Comparison of ENCODE assay signal across 2 cellular contexts in genomic region chr5:53427965-53428364, GRCh38.
TF ChIP-seq lines count a peak whose summit lies in the region.

No MANE protein-coding gene starts in this region.

TF ChIP-seq in IMR-90, 13 proteins besides CTCF, POLR2A, EP300 and RAD21:
- no peak for TF ChIP-seq NFE2L2 (IDR thresholded peaks at IDR 0.05; ENCODE audit: low read depth, low read length)
- TF ChIP-seq CEBPB (IDR thresholded peaks at IDR 0.05; ENCODE audit: low read depth, low read length) = peak; percentile 82

TF ChIP-seq in H1, 55 proteins besides CTCF, POLR2A, EP300 and RAD21:
- TF ChIP-seq SIX5 (IDR thresholded peaks at IDR 0.05; ENCODE audit: low read depth, low read length) (no peak), CEBPB (IDR thresholded peaks at IDR 0.05; ENCODE audit: low read depth, low read length) (0 out of 2 replicates have a peak, but pooled peaks have one; percentile 6), NRF1 (IDR thresholded peaks at IDR 0.05; ENCODE audit: low read depth, low read length) (no peak)
